Comparison of ENCODE assay signal across 16 cellular contexts in genomic region chr5:74322944-74323343, GRCh38.
"Had no signal": no experiment of that assay in that cellular context is flagged by ENCODE, and none has a peak within 500 bp of the region (broad histone marks: within the 10 kb centered on the region; RNA-seq: fewer than 3 reads in every experiment).

No MANE protein-coding gene starts in this region.

- H3K4me1 ChIP-seq: adrenal gland, left lung had no signal

- DNase-seq: activated CD4-positive, alpha-beta T cell treated with anti-CD3 and anti-CD28 coated beads, Interleukin-2, amount 50 U/mL, for 4 hours; activated CD4-positive, CD25-positive, alpha-beta regulatory T cell treated with anti-CD3 and anti-CD28 coated beads, Interleukin-2, amount 50 U/mL, for 72 hours; activated effector memory CD4-positive, alpha-beta T cell treated with anti-CD3 and anti-CD28 coated beads, Interleukin-2, amount 50 U/mL, for 16 hours; activated T-cell treated with anti-CD3 and anti-CD28 coated beads, Interleukin-2, amount 50 U/mL, for 4 hours; adrenal gland; hypothalamus; kidney; left lung; mammary epithelial cell; naive B cell; stimulated activated CD4-positive, alpha-beta T cell treated with anti-CD3 and anti-CD28 coated beads, Interleukin-4, amount 100 ng/mL, for 1 hour; stimulated activated naive B cell treated with anti-CD40 and anti-IgM and Interleukin-4, amounts not matched to agents 10 μg/mL and 1 μg/mL and 100 μg/mL, for 72 hours; T-helper 9 cell; thyroid gland had no signal

- H3K27me3 ChIP-seq: adrenal gland, cardiac muscle cell, esophagus muscularis mucosa, left lung, thyroid gland had no signal

- H3K4me3 ChIP-seq: adrenal gland, cardiac muscle cell, esophagus muscularis mucosa, left lung, thyroid gland had no signal

- H3K9me3 ChIP-seq: adrenal gland, esophagus muscularis mucosa, left lung, thyroid gland had no signal

- H3K36me3 ChIP-seq: adrenal gland, cardiac muscle cell, esophagus muscularis mucosa, left lung, thyroid gland had no signal

- H3K27ac ChIP-seq: adrenal gland, cardiac muscle cell, esophagus muscularis mucosa, left lung, thyroid gland had no signal
